2 cellular contexts compared by ENCODE assay signal in the genomic region with DNA sequence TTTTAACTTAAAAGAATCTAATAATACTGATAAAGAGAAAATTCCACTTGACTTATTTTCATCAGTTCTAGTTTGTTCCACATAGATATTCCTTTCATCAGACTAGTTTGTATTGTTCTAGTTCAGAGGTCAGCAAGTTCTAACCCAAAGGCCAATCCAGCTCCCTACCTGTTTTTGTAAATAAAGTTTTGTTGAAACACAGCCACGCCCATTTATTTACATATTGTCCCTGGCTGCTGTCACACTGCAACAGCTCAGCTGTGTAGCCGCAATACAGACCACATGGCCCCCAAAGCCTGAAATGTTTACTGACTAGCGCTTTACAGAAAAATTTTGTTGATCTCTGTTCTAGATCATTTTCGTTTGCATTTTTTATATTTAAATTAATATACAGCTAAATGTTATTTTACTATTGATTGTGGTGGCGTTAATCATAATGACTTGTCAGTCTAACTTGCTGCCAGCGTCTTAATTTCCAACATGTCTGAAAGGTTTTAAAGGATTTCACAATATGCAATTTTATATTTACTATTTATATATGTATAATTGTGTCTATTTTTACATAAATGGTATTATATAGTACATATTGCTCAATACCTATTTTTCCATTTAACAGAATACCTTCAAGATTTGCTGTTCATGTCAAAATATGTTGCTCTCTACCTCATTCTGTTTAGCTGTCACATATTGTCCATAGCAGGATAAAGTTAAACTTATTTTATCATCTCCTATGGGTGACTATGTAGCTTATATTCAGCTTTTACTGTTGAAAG.
TF ChIP-seq lines count a peak whose summit lies in the region.

No MANE protein-coding gene starts in this region.

TF ChIP-seq in IMR-90, 13 proteins besides CTCF, POLR2A, EP300 and RAD21:
- TF ChIP-seq CEBPB (IDR thresholded peaks at IDR 0.05; ENCODE audit: low read depth, low read length) (peak; percentile 36; the same call in 1 of the 2 replicates), MAFK (IDR thresholded peaks at IDR 0.05; ENCODE audit: low read depth, low read length) (no peak), BHLHE40 (IDR thresholded peaks at IDR 0.05; ENCODE audit: low read depth, low read length) (no peak), MAZ (IDR thresholded peaks at IDR 0.05; ENCODE audit: borderline replicate concordance, low read depth, low read length) (no peak)
- TF ChIP-seq, protein P1, sequence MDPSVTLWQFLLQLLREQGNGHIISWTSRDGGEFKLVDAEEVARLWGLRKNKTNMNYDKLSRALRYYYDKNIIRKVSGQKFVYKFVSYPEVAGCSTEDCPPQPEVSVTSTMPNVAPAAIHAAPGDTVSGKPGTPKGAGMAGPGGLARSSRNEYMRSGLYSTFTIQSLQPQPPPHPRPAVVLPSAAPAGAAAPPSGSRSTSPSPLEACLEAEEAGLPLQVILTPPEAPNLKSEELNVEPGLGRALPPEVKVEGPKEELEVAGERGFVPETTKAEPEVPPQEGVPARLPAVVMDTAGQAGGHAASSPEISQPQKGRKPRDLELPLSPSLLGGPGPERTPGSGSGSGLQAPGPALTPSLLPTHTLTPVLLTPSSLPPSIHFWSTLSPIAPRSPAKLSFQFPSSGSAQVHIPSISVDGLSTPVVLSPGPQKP (IDR thresholded peaks at IDR 0.05; ENCODE audit: borderline replicate concordance, low read depth, low read length): no peak
TF ChIP-seq in IMR-90: peak in this region for 1.

TF ChIP-seq in GM12878, 131 proteins besides CTCF, POLR2A, EP300 and RAD21:
- TF ChIP-seq ZBTB40 (IDR thresholded peaks at IDR 0.05; ENCODE audit: borderline replicate concordance) (peak; percentile 58; the same call in 1 of the 2 replicates), CEBPB (IDR thresholded peaks at IDR 0.05; ENCODE audit: borderline replicate concordance in 1 of 2, low read depth in 2 of 2, low read length in 2 of 2) (no peak)
- TF ChIP-seq, protein P2, sequence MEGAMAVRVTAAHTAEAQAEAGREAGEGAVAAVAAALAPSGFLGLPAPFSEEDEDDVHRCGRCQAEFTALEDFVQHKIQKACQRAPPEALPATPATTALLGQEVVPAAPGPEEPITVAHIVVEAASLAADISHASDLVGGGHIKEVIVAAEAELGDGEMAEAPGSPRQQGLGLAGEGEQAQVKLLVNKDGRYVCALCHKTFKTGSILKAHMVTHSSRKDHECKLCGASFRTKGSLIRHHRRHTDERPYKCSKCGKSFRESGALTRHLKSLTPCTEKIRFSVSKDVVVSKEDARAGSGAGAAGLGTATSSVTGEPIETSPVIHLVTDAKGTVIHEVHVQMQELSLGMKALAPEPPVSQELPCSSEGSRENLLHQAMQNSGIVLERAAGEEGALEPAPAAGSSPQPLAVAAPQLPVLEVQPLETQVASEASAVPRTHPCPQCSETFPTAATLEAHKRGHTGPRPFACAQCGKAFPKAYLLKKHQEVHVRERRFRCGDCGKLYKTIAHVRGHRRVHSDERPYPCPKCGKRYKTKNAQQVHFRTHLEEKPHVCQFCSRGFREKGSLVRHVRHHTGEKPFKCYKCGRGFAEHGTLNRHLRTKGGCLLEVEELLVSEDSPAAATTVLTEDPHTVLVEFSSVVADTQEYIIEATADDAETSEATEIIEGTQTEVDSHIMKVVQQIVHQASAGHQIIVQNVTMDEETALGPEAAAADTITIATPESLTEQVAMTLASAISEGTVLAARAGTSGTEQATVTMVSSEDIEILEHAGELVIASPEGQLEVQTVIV (IDR thresholded peaks at IDR 0.05; ENCODE audit: borderline replicate concordance, partially characterized antibody): no peak
